ENCODE assay signal across 23 cellular contexts in genomic region chr1:73611681-73612080, GRCh38.
"Had no signal": no experiment of that assay in that cellular context is flagged by ENCODE, and none has a peak within 500 bp of the region (broad histone marks: within the 10 kb centered on the region; RNA-seq: fewer than 3 reads in every experiment).

No MANE protein-coding gene starts in this region.

- H3K27me3 ChIP-seq: esophagus squamous epithelium, foreskin keratinocyte, right lobe of liver, tibial artery, upper lobe of left lung, uterus had no signal

- H3K36me3 Mint-ChIP-seq: memory B cell; mesothelial cell of epicardium; natural killer cell treated with Interleukin-12 subunit alpha and Interleukin-12 subunit beta and Interleukin-15 and Interleukin-18, amount 100 ng/mL, for 72 hours; stimulated activated effector memory CD8-positive, alpha-beta T cell treated with anti-CD3 and anti-CD28 coated beads, Interleukin-12 subunit alpha, Interleukin-12 subunit beta, amount 100 ng/mL, for 72 hours had no signal

- H3K9me3 ChIP-seq: esophagus squamous epithelium, lower lobe of right lung, prostate gland, right lobe of liver, tibial artery, upper lobe of left lung, uterus had no signal

- H3K4me3 ChIP-seq: dorsolateral prefrontal cortex, esophagus squamous epithelium, left ventricle myocardium inferior, lower lobe of right lung, prostate gland, right lobe of liver, tibial artery, upper lobe of left lung, uterus had no signal

- DNase-seq: cortex of kidney; dorsolateral prefrontal cortex; effector memory CD4-positive, alpha-beta T cell; esophagus squamous epithelium; foreskin keratinocyte; head of caudate nucleus; hippocampal formation; left ventricle myocardium inferior; lower lobe of right lung; retina; right lobe of liver; stimulated activated CD4-positive, alpha-beta T cell treated with anti-CD3 and anti-CD28 coated beads, Interleukin-4, amount 100 ng/mL, for 1 hour; stimulated activated CD8-positive, alpha-beta memory T cell treated with anti-CD3 and anti-CD28 coated beads, Interleukin-4, amount 100 ng/mL, for 48 hours; stimulated activated naive CD8-positive, alpha-beta T cell treated with anti-CD3 and anti-CD28 coated beads, Interleukin-15, Interleukin-2, amounts not matched to agents 100 U/mL and 50 U/mL, for 24 hours; tibial artery; upper lobe of left lung; uterus had no signal

- H3K27ac Mint-ChIP-seq: memory B cell; mesothelial cell of epicardium; natural killer cell treated with Interleukin-12 subunit alpha and Interleukin-12 subunit beta and Interleukin-15 and Interleukin-18, amount 100 ng/mL, for 72 hours; stimulated activated effector memory CD8-positive, alpha-beta T cell treated with anti-CD3 and anti-CD28 coated beads, Interleukin-12 subunit alpha, Interleukin-12 subunit beta, amount 100 ng/mL, for 72 hours had no signal

- H2AFZ ChIP-seq: parathyroid adenoma had no signal

- H3K9me3 Mint-ChIP-seq: mesothelial cell of epicardium had no signal

- H3K27ac ChIP-seq: dorsolateral prefrontal cortex, esophagus squamous epithelium, foreskin keratinocyte, left ventricle myocardium inferior, lower lobe of right lung, parathyroid adenoma, prostate gland, right lobe of liver, tibial artery, upper lobe of left lung, uterus had no signal

- H3K36me3 ChIP-seq: esophagus squamous epithelium, left ventricle myocardium inferior, lower lobe of right lung, prostate gland, right lobe of liver, tibial artery, upper lobe of left lung, uterus had no signal

- ATAC-seq: foreskin keratinocyte; natural killer cell treated with Interleukin-12 subunit alpha and Interleukin-12 subunit beta and Interleukin-15 and Interleukin-18, amount 100 ng/mL, for 72 hours; right lobe of liver; stimulated activated effector memory CD8-positive, alpha-beta T cell treated with anti-CD3 and anti-CD28 coated beads, Interleukin-12 subunit alpha, Interleukin-12 subunit beta, amount 100 ng/mL, for 72 hours; stimulated activated naive CD8-positive, alpha-beta T cell treated with anti-CD3 and anti-CD28 coated beads, Interleukin-15, Interleukin-2, amounts not matched to agents 100 U/mL and 50 U/mL, for 24 hours had no signal

- H3K4me1 Mint-ChIP-seq: memory B cell; mesothelial cell of epicardium; stimulated activated effector memory CD8-positive, alpha-beta T cell treated with anti-CD3 and anti-CD28 coated beads, Interleukin-12 subunit alpha, Interleukin-12 subunit beta, amount 100 ng/mL, for 72 hours had no signal

- H3K4me1 ChIP-seq: esophagus squamous epithelium, foreskin keratinocyte, left ventricle myocardium inferior, lower lobe of right lung, parathyroid adenoma, prostate gland, right lobe of liver, tibial artery, upper lobe of left lung, uterus had no signal

- H3K79me2 ChIP-seq: parathyroid adenoma had no signal

- H3K27me3 Mint-ChIP-seq: memory B cell; natural killer cell treated with Interleukin-12 subunit alpha and Interleukin-12 subunit beta and Interleukin-15 and Interleukin-18, amount 100 ng/mL, for 72 hours had no signal

- H3K4me3 Mint-ChIP-seq: memory B cell; mesothelial cell of epicardium; natural killer cell treated with Interleukin-12 subunit alpha and Interleukin-12 subunit beta and Interleukin-15 and Interleukin-18, amount 100 ng/mL, for 72 hours; stimulated activated effector memory CD8-positive, alpha-beta T cell treated with anti-CD3 and anti-CD28 coated beads, Interleukin-12 subunit alpha, Interleukin-12 subunit beta, amount 100 ng/mL, for 72 hours had no signal
